ENCODE assay signal across 32 cellular contexts in genomic region chr2:133442393-133442792, GRCh38.
"Had no signal": no experiment of that assay in that cellular context is flagged by ENCODE, and none has a peak within 500 bp of the region (broad histone marks: within the 10 kb centered on the region; RNA-seq: fewer than 3 reads in every experiment).

No MANE protein-coding gene starts in this region.

- H3K4me1 Mint-ChIP-seq: activated naive CD8-positive, alpha-beta T cell treated with anti-CD3 and anti-CD28 coated beads for 36 hours; activated T-helper 17 cell treated with anti-CD3 and anti-CD28 coated beads, Interleukin-2, amount 50 U/mL, for 72 hours had no signal

- H3K27me3 ChIP-seq: brain microvascular endothelial cell, SJCRH30 had no signal

- ATAC-seq: activated CD8-positive, alpha-beta T cell treated with anti-CD3 and anti-CD28 coated beads for 36 hours; activated T-cell treated with anti-CD3 and anti-CD28 coated beads, Interleukin-2, amount 50 U/mL, for 72 hours; activated T-helper 17 cell treated with anti-CD3 and anti-CD28 coated beads, Interleukin-2, amount 50 U/mL, for 72 hours had no signal

- H3K9me3 ChIP-seq: SJCRH30 had no signal

- H3K27me3 Mint-ChIP-seq: activated CD8-positive, alpha-beta T cell treated with anti-CD3 and anti-CD28 coated beads for 36 hours; activated naive CD8-positive, alpha-beta T cell treated with anti-CD3 and anti-CD28 coated beads for 36 hours had no signal

- H3K4me3 ChIP-seq: SJCRH30, SK-N-MC had no signal

- H3K27ac ChIP-seq: brain microvascular endothelial cell, SJCRH30, SK-N-MC, WERI-Rb-1 had no signal

- DNase-seq: activated CD4-positive, alpha-beta T cell treated with anti-CD3 and anti-CD28 coated beads for 1 hour; activated CD4-positive, alpha-beta T cell treated with anti-CD3 and anti-CD28 coated beads for 48 hours; activated CD4-positive, alpha-beta T cell treated with anti-CD3 and anti-CD28 coated beads, Interleukin-2, amount 50 U/mL, for 4 hours; activated CD4-positive, CD25-positive, alpha-beta regulatory T cell; activated CD8-positive, alpha-beta T cell treated with anti-CD3 and anti-CD28 coated beads for 36 hours; activated effector memory CD4-positive, alpha-beta T cell treated with anti-CD3 and anti-CD28 coated beads, Interleukin-2, amount 50 U/mL, for 16 hours; activated naive CD4-positive, alpha-beta T cell; activated naive CD4-positive, alpha-beta T cell treated with anti-CD3 and anti-CD28 coated beads, Interleukin-2, amount 50 U/mL, for 16 hours; activated naive CD8-positive, alpha-beta T cell treated with anti-CD3 and anti-CD28 coated beads for 36 hours; activated T-cell treated with anti-CD3 and anti-CD28 coated beads, Interleukin-2, amount 50 U/mL, for 1 hour; activated T-cell treated with anti-CD3 and anti-CD28 coated beads, Interleukin-2, amount 50 U/mL, for 72 hours; amniotic stem cell; aorta; brain microvascular endothelial cell; central memory CD4-positive, alpha-beta T cell; Karpas-422; NCI-H1105 treated with DMSO at 0.1 percent for 48 hours; NCI-H1436; NCI-H1694; NCI-H1930; NCI-H2081 treated with DMSO at 0.1 percent for 48 hours; NCI-H226; NCI-H446 treated with DMSO at 0.1 percent for 48 hours; NCI-H524 treated with DMSO at 0.1 percent for 48 hours; NCI-H748 treated with DMSO at 0.1 percent for 48 hours; OCI-M1; SHP77; SJCRH30; T1000; WERI-Rb-1 had no signal

- H3K27ac Mint-ChIP-seq: activated CD8-positive, alpha-beta T cell treated with anti-CD3 and anti-CD28 coated beads for 36 hours; activated naive CD8-positive, alpha-beta T cell treated with anti-CD3 and anti-CD28 coated beads for 36 hours; activated T-cell treated with anti-CD3 and anti-CD28 coated beads, Interleukin-2, amount 50 U/mL, for 72 hours; activated T-helper 17 cell treated with anti-CD3 and anti-CD28 coated beads, Interleukin-2, amount 50 U/mL, for 72 hours had no signal

- H3K4me1 ChIP-seq: SJCRH30 had no signal

- H3K36me3 Mint-ChIP-seq: activated naive CD8-positive, alpha-beta T cell treated with anti-CD3 and anti-CD28 coated beads for 36 hours had no signal

- H3K36me3 ChIP-seq: brain microvascular endothelial cell, SJCRH30, WERI-Rb-1 had no signal

- H3K4me3 Mint-ChIP-seq: activated CD8-positive, alpha-beta T cell treated with anti-CD3 and anti-CD28 coated beads for 36 hours; activated naive CD8-positive, alpha-beta T cell treated with anti-CD3 and anti-CD28 coated beads for 36 hours; activated T-cell treated with anti-CD3 and anti-CD28 coated beads, Interleukin-2, amount 50 U/mL, for 72 hours; activated T-helper 17 cell treated with anti-CD3 and anti-CD28 coated beads, Interleukin-2, amount 50 U/mL, for 72 hours had no signal

- H3K9me3 Mint-ChIP-seq: activated CD8-positive, alpha-beta T cell treated with anti-CD3 and anti-CD28 coated beads for 36 hours; activated naive CD8-positive, alpha-beta T cell treated with anti-CD3 and anti-CD28 coated beads for 36 hours had no signal
